ENCODE assay signal across 23 cellular contexts in genomic region chrX:156004256-156004655, GRCh38. TPM values are rescaled to one million over a fixed set of nuclear protein-coding genes. Genes with fewer than 3 reads are reported as not detected.
"Had no signal": no experiment of that assay in that cellular context is flagged by ENCODE, and none has a peak within 500 bp of the region (broad histone marks: within the 10 kb centered on the region; RNA-seq: fewer than 3 reads in every experiment).

No MANE protein-coding gene starts in this region.

- H3K4me3 Mint-ChIP-seq: activated CD4-positive, alpha-beta memory T cell treated with anti-CD3 and anti-CD28 coated beads for 36 hours; natural killer cell treated with Interleukin-12 subunit alpha and Interleukin-12 subunit beta and Interleukin-15 and Interleukin-18, amount 100 ng/mL, for 72 hours; stimulated activated naive B cell treated with anti-CD40 and anti-IgM and Interleukin-4, amounts not matched to agents 10 μg/mL and 1 μg/mL and 100 μg/mL, for 72 hours had no signal

- H3K27me3 Mint-ChIP-seq: activated CD4-positive, alpha-beta memory T cell treated with anti-CD3 and anti-CD28 coated beads for 36 hours; natural killer cell treated with Interleukin-12 subunit alpha and Interleukin-12 subunit beta and Interleukin-15 and Interleukin-18, amount 100 ng/mL, for 72 hours; stimulated activated naive B cell treated with anti-CD40 and anti-IgM and Interleukin-4, amounts not matched to agents 10 μg/mL and 1 μg/mL and 100 μg/mL, for 72 hours had no signal

- H3K27ac Mint-ChIP-seq: activated CD4-positive, alpha-beta memory T cell treated with anti-CD3 and anti-CD28 coated beads for 36 hours; activated naive CD4-positive, alpha-beta T cell treated with anti-CD3 and anti-CD28 coated beads, Interleukin-2, amount 50 U/mL, for 72 hours; natural killer cell treated with Interleukin-12 subunit alpha and Interleukin-12 subunit beta and Interleukin-15 and Interleukin-18, amount 100 ng/mL, for 72 hours; stimulated activated naive B cell treated with anti-CD40 and anti-IgM and Interleukin-4, amounts not matched to agents 10 μg/mL and 1 μg/mL and 100 μg/mL, for 72 hours had no signal

- H3K36me3 Mint-ChIP-seq: activated CD4-positive, alpha-beta memory T cell treated with anti-CD3 and anti-CD28 coated beads for 36 hours; activated naive CD4-positive, alpha-beta T cell treated with anti-CD3 and anti-CD28 coated beads, Interleukin-2, amount 50 U/mL, for 72 hours; natural killer cell treated with Interleukin-12 subunit alpha and Interleukin-12 subunit beta and Interleukin-15 and Interleukin-18, amount 100 ng/mL, for 72 hours; stimulated activated naive B cell treated with anti-CD40 and anti-IgM and Interleukin-4, amounts not matched to agents 10 μg/mL and 1 μg/mL and 100 μg/mL, for 72 hours had no signal

- H3K9me3 Mint-ChIP-seq: activated CD4-positive, alpha-beta memory T cell treated with anti-CD3 and anti-CD28 coated beads for 36 hours; activated naive CD4-positive, alpha-beta T cell treated with anti-CD3 and anti-CD28 coated beads, Interleukin-2, amount 50 U/mL, for 72 hours; natural killer cell treated with Interleukin-12 subunit alpha and Interleukin-12 subunit beta and Interleukin-15 and Interleukin-18, amount 100 ng/mL, for 72 hours; stimulated activated naive B cell treated with anti-CD40 and anti-IgM and Interleukin-4, amounts not matched to agents 10 μg/mL and 1 μg/mL and 100 μg/mL, for 72 hours had no signal

- H3K27me3 ChIP-seq: cardiac muscle cell, neutrophil, sigmoid colon, spleen, upper lobe of right lung had no signal

- H3K27ac ChIP-seq: cardiac muscle cell, neutrophil, sigmoid colon, spleen, upper lobe of right lung had no signal

- H3K36me3 ChIP-seq: cardiac muscle cell, neutrophil, sigmoid colon, spleen, upper lobe of right lung had no signal

- H3K9me3 ChIP-seq: neutrophil, sigmoid colon, spleen, upper lobe of right lung had no signal

- H3K4me3 ChIP-seq: cardiac muscle cell, lung, sigmoid colon, spleen, upper lobe of right lung had no signal

- ATAC-seq: left lobe of liver; natural killer cell treated with Interleukin-12 subunit alpha and Interleukin-12 subunit beta and Interleukin-15 and Interleukin-18, amount 100 ng/mL, for 72 hours; stimulated activated naive B cell treated with anti-CD40 and anti-IgM and Interleukin-4, amounts not matched to agents 10 μg/mL and 1 μg/mL and 100 μg/mL, for 72 hours had no signal

- DNase-seq: activated CD4-positive, alpha-beta memory T cell treated with anti-CD3 and anti-CD28 coated beads for 36 hours; activated CD4-positive, CD25-positive, alpha-beta regulatory T cell treated with anti-CD3 and anti-CD28 coated beads, Interleukin-2, amount 50 U/mL, for 72 hours; activated CD8-positive, alpha-beta memory T cell treated with anti-CD3 and anti-CD28 coated beads, Interleukin-2, amount 50 U/mL, for 4 hours; activated gamma-delta T cell treated with Interleukin-2 at 50 U/mL for 16 hours; activated T-cell treated with anti-CD3 and anti-CD28 coated beads, Interleukin-2, amount 50 U/mL, for 48 hours; amniotic stem cell; dermis blood vessel endothelial cell; effector memory CD4-positive, alpha-beta T cell; foreskin melanocyte; glutamatergic neuron; hippocampal formation; sigmoid colon; spleen; stimulated activated naive B cell treated with anti-CD40 and anti-IgM and Interleukin-4, amounts not matched to agents 10 μg/mL and 1 μg/mL and 100 μg/mL, for 72 hours; T-helper 1 cell; upper lobe of right lung had no signal

- H3K4me1 ChIP-seq: sigmoid colon, spleen, upper lobe of right lung had no signal

RNA-seq across cellular contexts. Expression of gene IL9R, which starts 6.8 kb away (rescaled TPM):
- total RNA-seq: cardiac muscle cell, dermis blood vessel endothelial cell, left lobe of liver, renal cortical epithelial cell had no signal
- polyA plus RNA-seq: cardiac muscle cell had no signal
